In genomic region chr14:44910826-44911225, GRCh38 we compare ENCODE assay signal across 1 cellular context.
TF ChIP-seq lines count a peak whose summit lies in the region.

No MANE protein-coding gene starts in this region.

TF ChIP-seq in GM23338, 12 proteins besides CTCF, POLR2A, EP300 and RAD21 (continued from another document):
- TF ChIP-seq ETS1 (IDR thresholded peaks at IDR 0.05) (no peak), STAT1 (IDR thresholded peaks at IDR 0.05; ENCODE audit: unreplicated experiment) (no peak), REST (IDR thresholded peaks at IDR 0.05; ENCODE audit: unreplicated experiment) (no peak), EZH2phosphoT487 (IDR thresholded peaks at IDR 0.05; ENCODE audit: unreplicated experiment) (no peak)
